Comparison of ENCODE assay signal across 12 cellular contexts in genomic region chr6:137819740-137820139, GRCh38. TPM values are rescaled to one million over a fixed set of nuclear protein-coding genes. Genes with fewer than 3 reads are reported as not detected.
DNase-seq lines count a peak whose midpoint lies in the region; ATAC-seq and TF ChIP-seq lines count a peak whose summit lies in the region.
"Had no signal": no experiment of that assay in that cellular context is flagged by ENCODE, and none has a peak within 500 bp of the region (broad histone marks: within the 10 kb centered on the region; RNA-seq: fewer than 3 reads in every experiment).

No MANE protein-coding gene starts in this region.

- no peaks in the 10 kb centered on the region for H3K27me3 Mint-ChIP-seq in activated T-cell treated with anti-CD3 and anti-CD28 coated beads, Interleukin-2, amount 50 U/mL, for 24 hours
- no peaks in the 10 kb centered on the region for H3K27me3 Mint-ChIP-seq in activated naive CD8-positive, alpha-beta T cell treated with anti-CD3 and anti-CD28 coated beads, Interleukin-2, amount 10 ng/mL, durations not matched to agents 7 days and 5 days
- H3K27me3 Mint-ChIP-seq in nephron progenitor cell (ENCODE audit: low read depth, poor library complexity), result peaks cover 4% of the 10 kb centered on the region

- peak overlapping the region; percentile 36 for H3K4me3 Mint-ChIP-seq in activated T-cell treated with anti-CD3 and anti-CD28 coated beads, Interleukin-2, amount 50 U/mL, for 24 hours
- H3K4me3 Mint-ChIP-seq in activated naive CD8-positive, alpha-beta T cell treated with anti-CD3 and anti-CD28 coated beads, Interleukin-2, amount 10 ng/mL, durations not matched to agents 7 days and 5 days, result peak overlapping the region; percentile 52
- no peak overlapping the region for H3K4me3 Mint-ChIP-seq in nephron progenitor cell
- H3K4me3 Mint-ChIP-seq: HFFc6 had no signal

- peak; percentile 53 for ATAC-seq in activated naive CD8-positive, alpha-beta T cell treated with anti-CD3 and anti-CD28 coated beads, Interleukin-2, amount 10 ng/mL, durations not matched to agents 7 days and 5 days (ENCODE audit: low read depth)
- ATAC-seq in GM21737 (IDR thresholded peaks at IDR 0.05; ENCODE audit: unreplicated experiment), result no peak

- POLR2A ChIA-PET in activated naive CD8-positive, alpha-beta T cell treated with anti-CD3 and anti-CD28 coated beads, Interleukin-2, amount 10 ng/mL, durations not matched to agents 7 days and 5 days (lab: Charles Lee), result interaction anchor here (1.1 to 2.4 kb wide), 2 partner anchors 8 to 48 kb away, joined by 5 to 8 read pairs; partner anchors contain the start of gene TNFAIP3

- no peak for DNase-seq in activated T-cell treated with anti-CD3 and anti-CD28 coated beads, Interleukin-2, amount 50 U/mL, for 24 hours
- DNase-seq in activated T-cell treated with anti-CD3 and anti-CD28 coated beads for 4 hours (no peak), NCI-H82 treated with DMSO at 0.1 percent for 48 hours (lab: John Stamatoyannopoulos, UW; ENCODE audit: unreplicated experiment) (no peak), nephron progenitor cell (no peak)
- DNase-seq in Jurkat, Clone E6-1 (ENCODE audit: low read depth, low spot score), result peak; percentile 73
- DNase-seq in activated naive CD8-positive, alpha-beta T cell treated with anti-CD3 and anti-CD28 coated beads, Interleukin-2, amount 10 ng/mL, durations not matched to agents 7 days and 5 days, result no peak
- DNase-seq in stimulated activated naive CD4-positive, alpha-beta T cell treated with Interleukin-2 at 50 U/mL for 16 hours (lab: John Stamatoyannopoulos, UW), result peak; percentile 7
- DNase-seq: HFFc6, hippocampal formation, NCI-H1694 treated with DMSO at 0.1 percent for 48 hours, right lobe of liver had no signal

- H3K4me3 ChIP-seq in Jurkat, Clone E6-1 (ENCODE audit: low read length), result no peak overlapping the region
- H3K4me3 ChIP-seq: right lobe of liver had no signal

- no peak for TF ChIP-seq CTCF in nephron progenitor cell (IDR thresholded peaks at IDR 0.05)

- H3K9me3 Mint-ChIP-seq in activated T-cell treated with anti-CD3 and anti-CD28 coated beads, Interleukin-2, amount 50 U/mL, for 24 hours, result no peaks in the 10 kb centered on the region
- H3K9me3 Mint-ChIP-seq in activated naive CD8-positive, alpha-beta T cell treated with anti-CD3 and anti-CD28 coated beads, Interleukin-2, amount 10 ng/mL, durations not matched to agents 7 days and 5 days, result no peaks in the 10 kb centered on the region
- no peaks in the 10 kb centered on the region for H3K9me3 Mint-ChIP-seq in nephron progenitor cell
- H3K9me3 Mint-ChIP-seq: HFFc6 had no signal

- peaks cover 3% of the 10 kb centered on the region for H3K36me3 Mint-ChIP-seq in activated T-cell treated with anti-CD3 and anti-CD28 coated beads, Interleukin-2, amount 50 U/mL, for 24 hours (ENCODE audit: low read depth)
- H3K36me3 Mint-ChIP-seq in activated naive CD8-positive, alpha-beta T cell treated with anti-CD3 and anti-CD28 coated beads, Interleukin-2, amount 10 ng/mL, durations not matched to agents 7 days and 5 days, result no peaks in the 10 kb centered on the region
- no peaks in the 10 kb centered on the region for H3K36me3 Mint-ChIP-seq in nephron progenitor cell (ENCODE audit: low read depth)

- H3K4me1 Mint-ChIP-seq in activated T-cell treated with anti-CD3 and anti-CD28 coated beads, Interleukin-2, amount 50 U/mL, for 24 hours (ENCODE audit: low read depth), result peaks cover 81% of the 10 kb centered on the region
- H3K4me1 Mint-ChIP-seq in activated naive CD8-positive, alpha-beta T cell treated with anti-CD3 and anti-CD28 coated beads, Interleukin-2, amount 10 ng/mL, durations not matched to agents 7 days and 5 days, result peaks cover 52% of the 10 kb centered on the region
- H3K4me1 Mint-ChIP-seq in nephron progenitor cell, result peaks cover 20% of the 10 kb centered on the region

- H3K27ac Mint-ChIP-seq in activated T-cell treated with anti-CD3 and anti-CD28 coated beads, Interleukin-2, amount 50 U/mL, for 24 hours, result peak overlapping the region; percentile 78
- peak overlapping the region; percentile 86 for H3K27ac Mint-ChIP-seq in activated naive CD8-positive, alpha-beta T cell treated with anti-CD3 and anti-CD28 coated beads, Interleukin-2, amount 10 ng/mL, durations not matched to agents 7 days and 5 days
- no peak overlapping the region for H3K27ac Mint-ChIP-seq in nephron progenitor cell
- H3K27ac Mint-ChIP-seq: HFFc6 had no signal

RNA-seq across cellular contexts. Expression of gene TNFAIP3, which starts 47.3 kb away (rescaled TPM):
- polyA plus RNA-seq in Jurkat, Clone E6-1 (2012; ENCODE audit: insufficient read depth, insufficient read length), result 31.0 TPM
- total RNA-seq in activated naive CD8-positive, alpha-beta T cell treated with anti-CD3 and anti-CD28 coated beads, Interleukin-2, amount 10 ng/mL, durations not matched to agents 7 days and 5 days, result 10 to 100 TPM; 88.6 to 89.5 TPM

Comparison
In these comparisons a context has a peak if more than half of its experiments do, and no peak if none do; other contexts are left out.
1. DNase-seq: peak in Jurkat, Clone E6-1 (single experiment) and stimulated activated naive CD4-positive, alpha-beta T cell treated with Interleukin-2 at 50 U/mL for 16 hours (single experiment); none in activated T-cell treated with anti-CD3 and anti-CD28 coated beads, Interleukin-2, amount 50 U/mL, for 24 hours (single experiment), activated T-cell treated with anti-CD3 and anti-CD28 coated beads for 4 hours (single experiment), activated naive CD8-positive, alpha-beta T cell treated with anti-CD3 and anti-CD28 coated beads, Interleukin-2, amount 10 ng/mL, durations not matched to agents 7 days and 5 days (single experiment), NCI-H82 treated with DMSO at 0.1 percent for 48 hours (single experiment) and nephron progenitor cell (single experiment).